8 cellular contexts compared by ENCODE assay signal in the genomic region with DNA sequence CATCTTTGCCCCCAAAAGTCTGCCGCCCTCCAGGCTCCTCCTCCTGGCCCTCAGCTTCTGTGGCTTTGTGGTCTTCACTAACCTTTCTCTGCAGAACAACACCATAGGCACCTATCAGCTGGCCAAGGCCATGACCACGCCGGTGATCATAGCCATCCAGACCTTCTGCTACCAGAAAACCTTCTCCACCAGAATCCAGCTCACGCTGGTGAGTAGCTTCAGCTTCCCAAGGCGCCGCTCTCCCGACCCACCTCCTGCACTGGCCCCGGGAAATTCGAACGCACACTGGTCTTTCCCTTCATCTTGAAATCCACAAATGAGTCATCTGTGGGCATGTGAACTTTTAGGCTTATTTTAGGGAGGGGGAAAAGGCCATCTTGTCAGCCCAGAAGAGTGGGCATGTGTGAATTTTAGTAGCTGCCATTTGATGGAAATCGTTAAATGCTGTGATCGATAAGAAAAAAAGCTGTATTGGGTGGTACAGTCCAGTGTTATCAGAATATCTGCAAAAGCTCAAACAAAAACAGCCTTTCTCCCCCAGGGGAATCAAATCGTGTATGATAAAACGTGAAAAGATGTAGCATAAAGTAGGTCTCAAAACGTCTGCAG. TPM values are rescaled to one million over a fixed set of nuclear protein-coding genes. Genes with fewer than 3 reads are reported as not detected.
DNase-seq lines count a peak whose midpoint lies in the region; ATAC-seq, FAIRE-seq and TF ChIP-seq lines count a peak whose summit lies in the region.

No MANE protein-coding gene starts in this region.

- 0 out of 2 replicates have a peak, but pooled peaks cover 3% of the 10 kb centered on the region for H3F3A ChIP-seq in GM23338 (replicated peaks; ENCODE audit: low read depth)

- no peaks in the 10 kb centered on the region for H3K9me3 ChIP-seq in K562 (replicated peaks; ENCODE audit: control insufficient read depth, insufficient read depth, low read depth, low read length)

- H3K4me3 ChIP-seq in GM23338, result peak overlapping the region; percentile 88
- no peak overlapping the region for H3K4me3 ChIP-seq in KMS-11 (IDR thresholded peaks at IDR 0.05; ENCODE audit: insufficient read depth, low read depth, low read length)
- H3K4me3 ChIP-seq in K562, result peak overlapping the region; percentile 66

- peaks cover 4% of the 10 kb centered on the region for H3K27me3 Mint-ChIP-seq in GM23338 (ENCODE audit: insufficient read depth, low read depth, poor library complexity)

- H3K9ac ChIP-seq in KMS-11 (peak overlapping the region; percentile 63; the same call in 1 of the 2 replicates), K562 (ENCODE audit: insufficient read depth in 1 of 2, low read depth in 2 of 2, low read length in 2 of 2) (peak overlapping the region; percentile 76 to 96)

- H3K9me1 ChIP-seq in K562 (ENCODE audit: control insufficient read depth, insufficient read depth, low read length), result no peaks in the 10 kb centered on the region

- peaks cover 4% of the 10 kb centered on the region; the same call in 1 of the 2 replicates for H4K20me1 ChIP-seq in GM23338 (replicated peaks; ENCODE audit: insufficient read depth)
- H4K20me1 ChIP-seq in KMS-11 (ENCODE audit: insufficient read depth), result no peaks in the 10 kb centered on the region
- no peaks in the 10 kb centered on the region for H4K20me1 ChIP-seq in K562 (replicated peaks; ENCODE audit: control insufficient read depth, insufficient read depth, low read length)

- no peaks in the 10 kb centered on the region for H3K27me3 ChIP-seq in GM23338 (ENCODE audit: insufficient read depth)
- no peaks in the 10 kb centered on the region for H3K27me3 ChIP-seq in KMS-11 (ENCODE audit: insufficient read depth, low read depth)
- no peaks in the 10 kb centered on the region for H3K27me3 ChIP-seq in K562 (ENCODE audit: control insufficient read depth in 2 of 2, insufficient read depth in 2 of 2, low read length in 2 of 2)

- POLR2A ChIA-PET in K562 (lab: Yijun Ruan, JAX), result interaction anchor here (0.6 to 2.3 kb wide), 12 partner anchors 8 to 553 kb away, joined by 3 to 21 read pairs (median 4); a partner anchor contains a TSS

- 1% methylated on average over 15 of the region's 15 CpGs for WGBS in K562 (ENCODE audit: insufficient coverage, low coverage, missing lambda C conversion rate)

- peak overlapping the region; percentile 88 for H3K4me2 ChIP-seq in GM23338
- H3K4me2 ChIP-seq in KMS-11, result peak overlapping the region; percentile 93
- peak overlapping the region; percentile 94 for H3K4me2 ChIP-seq in K562 (ENCODE audit: insufficient read depth, low read length)

- in situ Hi-C loops in K562 (cut with MboI), result no loop called here

- no TSS peak for BruUV-seq in K562 (replicated peaks; lab: Mats Ljungman, UMichigan)

- no peak for TF ChIP-seq POLR2A in K562 (conservative IDR thresholded peaks at IDR 0.05)

- peaks cover 15% of the 10 kb centered on the region for H3K79me2 ChIP-seq in GM23338 (replicated peaks; ENCODE audit: insufficient read depth)
- H3K79me2 ChIP-seq in KMS-11 (ENCODE audit: insufficient read depth, low read depth), result no peaks in the 10 kb centered on the region
- peaks cover 19% of the 10 kb centered on the region for H3K79me2 ChIP-seq in K562 (ENCODE audit: control insufficient read depth, insufficient read depth, low read length)

- peak overlapping the region; percentile 97 for H3K4me3 Mint-ChIP-seq in GM23338

- intact Hi-C loops in K562 (cut with micrococcal nuclease), result loop anchor here (1.0 kb wide), 1 partner anchor 61 kb away; no protein-coding TSS in a partner anchor

- peaks cover 9% of the 10 kb centered on the region; the same call in 2 of the 3 replicates for H3K4me1 Mint-ChIP-seq in GM23338

- H3K27ac Mint-ChIP-seq in GM23338, result peak overlapping the region; percentile 95

- H3K9me3 Mint-ChIP-seq in GM23338, result no peaks in the 10 kb centered on the region

- peak; percentile 48 for ATAC-seq in GM23338
- peak; percentile 63 for ATAC-seq in K562

- TF ChIP-seq RAD21 in K562 (CRISPR knock-in tag; conservative IDR thresholded peaks at IDR 0.05 in 1 of 2, IDR thresholded peaks at IDR 0.05 in 1 of 2), result no peak

- H3K4me1 ChIP-seq in GM23338 (ENCODE audit: insufficient read depth) (peaks cover 8% of the 10 kb centered on the region; the same call in 1 of the 2 replicates), KMS-11 (ENCODE audit: low read depth, poor library complexity, severe bottlenecking) (peaks cover 25% of the 10 kb centered on the region), K562 (replicated peaks in 1 of 2; ENCODE audit: control insufficient read depth in 2 of 2, insufficient read depth in 2 of 2, low read length in 2 of 2) (peaks cover 2 to 11% of the 10 kb centered on the region in 2 experiments; a peak in 2 of 5 replicates)

- H3K27ac ChIP-seq in GM23338 (ENCODE audit: low read depth), result peak overlapping the region; percentile 58; the same call in 1 of the 2 replicates
- H3K27ac ChIP-seq in KMS-11, result peak overlapping the region; percentile 26; the same call in 1 of the 2 replicates
- H3K27ac ChIP-seq in K562 (ENCODE audit: extremely low read depth, low read depth, low read length), result peak overlapping the region; percentile 62

- H2AFZ ChIP-seq in GM23338, result peak overlapping the region; percentile 97
- peak overlapping the region; percentile 73 for H2AFZ ChIP-seq in KMS-11 (ENCODE audit: low read depth)
- H2AFZ ChIP-seq in K562 (ENCODE audit: low read depth, low read length), result peak overlapping the region; percentile 81

- FAIRE-seq in K562 (lab: Jason Lieb, UNC), result peak; percentile 49

- H3K36me3 ChIP-seq in GM23338 (ENCODE audit: insufficient read depth) (peaks cover 12% of the 10 kb centered on the region), KMS-11 (ENCODE audit: insufficient read depth) (no peaks in the 10 kb centered on the region), K562 (ENCODE audit: control insufficient read depth, insufficient read depth, low read length) (peaks cover 23% of the 10 kb centered on the region)

- CTCF ChIA-PET in K562 (lab: Yijun Ruan, JAX; ENCODE audit: low intra/inter-chr PET ratio), result no interaction called here

- DNase-seq in GM03348 (ENCODE audit: low spot score), result peak; percentile 85
- DNase-seq in GM23338 (ENCODE audit: low spot score), result peak; percentile 49
- DNase-seq in T-helper 1 cell, result peak in 3 of 5 donors; percentile 4 to 20 (median 6)
- DNase-seq in K562 (ENCODE audit: extremely low read depth in 1 of 4, low spot score in 3 of 4), result peak; percentile 32 to 70 (median 42)
- peak; percentile 17 for DNase-seq in iPS DF 19.7 (ENCODE audit: low read depth, low spot score)
- DNase-seq in renal cortical epithelial cell (ENCODE audit: low read depth), result peak; percentile 72
- DNase-seq in DMS153 treated with DMSO at 0.1 percent for 48 hours (lab: John Stamatoyannopoulos, UW; ENCODE audit: unreplicated experiment), result no peak

- no peak for TF ChIP-seq EP300 in K562 (IDR thresholded peaks at IDR 0.05; ENCODE audit: low read length)

- no peak for TF ChIP-seq CTCF in GM23338 (conservative IDR thresholded peaks at IDR 0.05; ENCODE audit: low read depth in 2 of 2)
- no peak for TF ChIP-seq CTCF in KMS-11 (conservative IDR thresholded peaks at IDR 0.05; ENCODE audit: low read depth, low read length)
- no peak for TF ChIP-seq CTCF in K562 (IDR thresholded peaks at IDR 0.05 in 2 of 3, conservative IDR thresholded peaks at IDR 0.05 in 1 of 3; ENCODE audit: insufficient read depth in 2 of 3, low read depth in 1 of 3, low read length in 3 of 3)

- H3K36me3 Mint-ChIP-seq in GM23338 (ENCODE audit: low read depth), result peaks cover 16% of the 10 kb centered on the region

- H3K9me2 ChIP-seq in GM23338 (ENCODE audit: insufficient read depth), result no peaks in the 10 kb centered on the region

RNA-seq across cellular contexts. Expression of a gene that starts 0.7 kb away (rescaled TPM):
- total RNA-seq in GM23338 (2014; rRNA removed; shearing (Covaris generic)), result 1.5 and 5.5 TPM in 2 replicates
- polyA plus RNA-seq in GM23338 (2016; fragmentation: Nextera tagmentation; extraction: Ambion mirVana) (11.4 and 13.8 TPM in 2 replicates), K562 (2011; rRNA removed) (5.8 and 6.6 TPM in 2 replicates), K562 (2014; fragmentation: Illumina TruSeq; extraction: Trizol) (4.1 and 4.5 TPM in 2 replicates), K562 (2014; fragmentation: Nextera tagmentation; extraction: Ambion mirVana) (1 to 10 TPM; 3.5 to 3.8 TPM), K562 (2014; rRNA removed) (3.4 and 4.1 TPM in 2 replicates)
- 9.7 and 14.4 TPM in 2 replicates for total RNA-seq in K562 (2011; cell fraction: chromatin; rRNA removed; ENCODE audit: low replicate concordance)
- 3.7 and 5.9 TPM in 2 replicates for total RNA-seq in K562 (2011; cell fraction: nucleolus; rRNA removed)
- total RNA-seq in K562 (2011; cell fraction: nucleoplasm; rRNA removed), result 9.1 and 23.2 TPM in 2 replicates
- total RNA-seq in K562 (2014; rRNA removed) (0.73 and 1.2 TPM in 2 replicates), K562 (2014; rRNA removed; fragmentation: Illumina TruSeq; extraction: Trizol) (3.8 and 5.3 TPM in 2 replicates), K562 (2015; rRNA removed; fragmentation: Illumina TruSeq; extraction: Trizol) (3.4 and 4.1 TPM in 2 replicates), K562 (2021) (5.1 and 5.9 TPM in 2 replicates), renal cortical epithelial cell (4.5 and 7.0 TPM in 2 replicates)
- 3.0 and 3.8 TPM in 2 replicates for polyA plus RNA-seq in K562 (2011; cell fraction: cytosol; rRNA removed)
- 5.2 and 7.3 TPM in 2 replicates for polyA plus RNA-seq in K562 (2011; cell fraction: nucleus; rRNA removed)
- 4.6 and 4.8 TPM in 2 replicates for polyA plus RNA-seq in K562 (2012)
- polyA minus RNA-seq in K562 (2011; rRNA and poly(A)+ RNA removed), result 1.8 and 6.4 TPM in 2 replicates
- polyA minus RNA-seq in K562 (2011; cell fraction: cytosol; rRNA and poly(A)+ RNA removed), result 1.3 and 4.0 TPM in 2 replicates
- polyA minus RNA-seq in K562 (2011; cell fraction: nucleus; rRNA and poly(A)+ RNA removed), result 1.1 and 2.2 TPM in 2 replicates

RNA-seq across cellular contexts. Expression of a gene that starts 59.9 kb away (rescaled TPM):
- 124 and 152 TPM in 2 replicates for total RNA-seq in GM23338 (2014; rRNA removed; shearing (Covaris generic))
- polyA plus RNA-seq in GM23338 (2016; fragmentation: Nextera tagmentation; extraction: Ambion mirVana) (94.2 and 123 TPM in 2 replicates), K562 (2011; rRNA removed) (196 and 277 TPM in 2 replicates), K562 (2014; fragmentation: Illumina TruSeq; extraction: Trizol) (168 and 199 TPM in 2 replicates), K562 (2014; fragmentation: Nextera tagmentation; extraction: Ambion mirVana) (100 to 1,000 TPM; 162 to 218 TPM), K562 (2014; rRNA removed) (175 and 201 TPM in 2 replicates)
- 223 and 507 TPM in 2 replicates for total RNA-seq in K562 (2011; cell fraction: chromatin; rRNA removed; ENCODE audit: low replicate concordance)
- total RNA-seq in K562 (2011; cell fraction: nucleolus; rRNA removed), result 95.6 and 107 TPM in 2 replicates
- 146 and 148 TPM in 2 replicates for total RNA-seq in K562 (2011; cell fraction: nucleoplasm; rRNA removed)
- total RNA-seq in K562 (2014; rRNA removed) (126 and 129 TPM in 2 replicates), K562 (2014; rRNA removed; fragmentation: Illumina TruSeq; extraction: Trizol) (204 and 214 TPM in 2 replicates), K562 (2015; rRNA removed; fragmentation: Illumina TruSeq; extraction: Trizol) (159 and 172 TPM in 2 replicates), K562 (2021) (149 and 161 TPM in 2 replicates), renal cortical epithelial cell (46.8 and 90.3 TPM in 2 replicates)
- polyA plus RNA-seq in K562 (2011; cell fraction: cytosol; rRNA removed), result 60.1 and 90.9 TPM in 2 replicates
- polyA plus RNA-seq in K562 (2011; cell fraction: nucleus; rRNA removed), result 94.7 and 112 TPM in 2 replicates
- polyA plus RNA-seq in K562 (2012), result 88.3 and 124 TPM in 2 replicates
- 237 and 241 TPM in 2 replicates for polyA minus RNA-seq in K562 (2011; rRNA and poly(A)+ RNA removed)
- polyA minus RNA-seq in K562 (2011; cell fraction: cytosol; rRNA and poly(A)+ RNA removed), result 94.6 and 128 TPM in 2 replicates
- 70.7 and 128 TPM in 2 replicates for polyA minus RNA-seq in K562 (2011; cell fraction: nucleus; rRNA and poly(A)+ RNA removed)
